ENCODE assay signal across 1 cellular context in the genomic region with DNA sequence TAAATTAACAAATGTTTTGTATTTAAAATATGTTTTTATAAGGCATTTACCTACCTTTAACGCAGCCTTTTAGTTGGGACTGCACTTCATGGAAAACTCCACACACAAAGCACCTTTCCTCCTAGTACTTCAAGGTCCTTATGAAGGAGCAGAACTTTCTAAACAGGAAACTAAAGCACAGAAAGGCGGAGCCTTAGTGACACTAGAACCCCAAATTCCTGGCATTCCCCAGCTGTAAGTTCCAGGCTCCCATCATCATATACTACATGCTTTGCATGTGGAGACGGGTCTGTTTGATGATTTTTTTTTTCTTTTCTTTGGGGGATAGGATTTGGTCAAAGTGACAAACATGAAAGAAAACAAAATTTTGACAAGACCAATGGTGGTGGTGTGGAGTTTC.
TF ChIP-seq lines count a peak whose summit lies in the region.

No MANE protein-coding gene starts in this region.

TF ChIP-seq in IMR-90, 13 proteins besides CTCF, POLR2A, EP300 and RAD21:
- no peak for TF ChIP-seq SMC3 (IDR thresholded peaks at IDR 0.05; ENCODE audit: low read depth, low read length)
- no peak for TF ChIP-seq NFE2L2 (IDR thresholded peaks at IDR 0.05; ENCODE audit: low read depth, low read length)
- TF ChIP-seq CHD1 (IDR thresholded peaks at IDR 0.05; ENCODE audit: low read depth, low read length) = no peak
